4 cellular contexts compared by ENCODE assay signal in genomic region chr7:77101187-77101586, GRCh38. TPM values are rescaled to one million over a fixed set of nuclear protein-coding genes. Genes with fewer than 3 reads are reported as not detected.
"Had no signal": no experiment of that assay in that cellular context is flagged by ENCODE, and none has a peak within 500 bp of the region (broad histone marks: within the 10 kb centered on the region; RNA-seq: fewer than 3 reads in every experiment).

No MANE protein-coding gene starts in this region.

RNA-seq across cellular contexts. Expression of gene SPDYE18, which starts 38.8 kb away (rescaled TPM):
- total RNA-seq: osteoblast, smooth muscle cell, upper lobe of right lung had no signal
- polyA plus RNA-seq: naive thymus-derived CD4-positive, alpha-beta T cell had no signal
